11 cellular contexts compared by ENCODE assay signal in the genomic region with DNA sequence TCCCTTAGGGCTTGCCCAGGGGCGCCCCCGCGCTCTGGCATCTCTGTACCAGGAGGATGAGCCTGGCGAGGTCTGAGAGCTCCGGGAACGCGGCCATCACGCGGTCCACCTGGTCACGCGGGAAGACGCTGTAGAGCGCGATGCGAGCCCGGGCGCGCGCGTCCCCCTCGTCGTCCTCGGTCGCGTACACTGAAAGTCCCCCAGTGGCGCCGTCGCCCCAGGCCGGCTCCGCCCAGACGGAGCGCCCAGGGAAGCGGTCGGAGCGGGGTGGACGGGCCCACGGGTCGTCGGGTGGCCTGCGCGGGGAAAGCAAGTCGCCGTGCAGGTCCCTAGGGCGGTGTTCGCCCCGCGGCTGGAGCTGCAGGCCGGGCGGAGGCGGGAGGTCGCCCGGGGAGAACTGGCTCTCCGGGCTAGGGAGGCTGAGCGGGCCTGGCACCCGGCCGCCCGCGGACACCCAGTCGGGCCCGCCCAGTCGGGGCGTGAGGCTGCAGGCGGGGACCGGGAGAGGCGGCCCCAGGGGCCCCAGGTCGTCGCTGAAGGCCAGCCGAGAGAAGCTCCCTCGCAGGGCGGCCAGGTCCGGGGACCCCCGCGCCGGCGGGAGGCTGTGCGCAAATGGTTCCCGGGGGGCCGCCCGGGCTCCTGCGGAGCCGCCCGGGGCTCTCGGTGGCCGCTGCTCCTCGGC. TPM values are rescaled to one million over a fixed set of nuclear protein-coding genes. Genes with fewer than 3 reads are reported as not detected.
A peak's percentile ranks its signal among the peaks of the same experiment; 100 is the strongest.
DNase-seq lines count a peak whose midpoint lies in the region; ATAC-seq, FAIRE-seq and TF ChIP-seq lines count a peak whose summit lies in the region.
"Had no signal": no experiment of that assay in that cellular context is flagged by ENCODE, and none has a peak within 500 bp of the region (broad histone marks: within the 10 kb centered on the region; RNA-seq: fewer than 3 reads in every experiment).

No MANE protein-coding gene starts in this region.

- H3K4me3 ChIP-seq in AG09309 (ENCODE audit: control insufficient read depth, low read depth, low read length): peak overlapping the region; percentile 13; the same call in 1 of the 2 replicates
- peak overlapping the region; percentile 11 to 20; a peak in 3 of 4 replicates for H3K4me3 ChIP-seq in Panc1 (ENCODE audit: low read depth in 2 of 2, low read length in 2 of 2)
- peak overlapping the region; percentile 63 for H3K4me3 ChIP-seq in osteoblast (ENCODE audit: insufficient read depth, low read length)

- H4K20me1 ChIP-seq in osteoblast (ENCODE audit: insufficient read depth, low read length): no peaks in the 10 kb centered on the region

- H3K9me3 Mint-ChIP-seq in glutamatergic neuron (ENCODE audit: unreplicated experiment): peaks cover 10% of the 10 kb centered on the region
- H3K9me3 Mint-ChIP-seq: IgD-negative memory B cell had no signal

- H3K4me1 Mint-ChIP-seq in glutamatergic neuron (ENCODE audit: low read depth, unreplicated experiment): no peaks in the 10 kb centered on the region
- H3K4me1 Mint-ChIP-seq: IgD-negative memory B cell had no signal

- no peak overlapping the region for H3K27ac ChIP-seq in Panc1 (ENCODE audit: low read length)
- no peak overlapping the region for H3K27ac ChIP-seq in osteoblast (ENCODE audit: low read depth, low read length)

- H3K27me3 Mint-ChIP-seq in glutamatergic neuron (ENCODE audit: unreplicated experiment): peaks cover 17% of the 10 kb centered on the region
- H3K27me3 Mint-ChIP-seq: IgD-negative memory B cell had no signal

- no TSS peak for BruUV-seq in Panc1 (replicated peaks; lab: Mats Ljungman, UMichigan)

- in situ Hi-C loops in Panc1 (cut with HindIII; ENCODE audit: low pct_unique_long_range_greater_than_20kb, low sequenced_read_pairs): no loop called here

- H2AFZ ChIP-seq in osteoblast (ENCODE audit: low read length): peak overlapping the region; percentile 32

- H3K4me3 Mint-ChIP-seq in glutamatergic neuron (ENCODE audit: unreplicated experiment): peak overlapping the region; percentile 61
- H3K4me3 Mint-ChIP-seq: IgD-negative memory B cell had no signal

- CTCF ChIA-PET in Panc1 (lab: Charles Lee): no interaction called here

- H3K27ac Mint-ChIP-seq in glutamatergic neuron (ENCODE audit: unreplicated experiment): no peak overlapping the region

- H3K9me3 ChIP-seq in Panc1 (ENCODE audit: control insufficient read depth, insufficient read depth, low read depth, low read length) (no peaks in the 10 kb centered on the region), osteoblast (ENCODE audit: low read depth, low read length) (no peaks in the 10 kb centered on the region)

- DNase-seq in AG09309 (ENCODE audit: low read depth) (no peak), Panc1 (ENCODE audit: low read depth, low spot score) (no peak), glutamatergic neuron (peak; percentile 43), osteoblast (ENCODE audit: insufficient read length, low spot score, missing footprints) (peak; percentile 94), cerebellar nuclear complex (lab: John Stamatoyannopoulos, UW) (no peak), KG1 (lab: John Stamatoyannopoulos, UW) (no peak), GM19239 (ENCODE audit: insufficient read length, low spot score) (no peak), NCI-H1048 (lab: John Stamatoyannopoulos, UW) (no peak)
- DNase-seq: kidney glomerular epithelial cell had no signal

- peak overlapping the region; percentile 73 for H3K4me2 ChIP-seq in osteoblast (ENCODE audit: insufficient read depth, low read length)

- H3K4me1 ChIP-seq in Panc1 (ENCODE audit: control insufficient read depth, insufficient read depth, low read length): peaks cover 11% of the 10 kb centered on the region; the same call in 1 of the 2 replicates
- H3K4me1 ChIP-seq in osteoblast (ENCODE audit: insufficient read depth, low read length): peaks cover 19% of the 10 kb centered on the region

- no peaks in the 10 kb centered on the region for H3K27me3 ChIP-seq in Panc1 (ENCODE audit: control insufficient read depth, insufficient read depth, low read length)
- peaks cover 19% of the 10 kb centered on the region for H3K27me3 ChIP-seq in osteoblast (ENCODE audit: insufficient read depth, low read length)

- intact Hi-C loops in Panc1 (cut with micrococcal nuclease; ENCODE audit: unreplicated experiment): no loop called here

- POLR2A ChIA-PET in Panc1 (lab: Charles Lee): no interaction called here

- FAIRE-seq in GM19239 (lab: Jason Lieb, UNC): no peak
- FAIRE-seq: TTC549 had no signal

- H3K79me2 ChIP-seq in osteoblast (ENCODE audit: insufficient read depth, low read length): no peaks in the 10 kb centered on the region

- TF ChIP-seq CTCF in AG09309 (IDR thresholded peaks at IDR 0.05; ENCODE audit: control insufficient read depth, insufficient read depth, low read depth, low read length, missing control alignments) (no peak), Panc1 (IDR thresholded peaks at IDR 0.05) (no peak), glutamatergic neuron (IDR thresholded peaks at IDR 0.05; ENCODE audit: partially characterized antibody, unreplicated experiment) (no peak), osteoblast (IDR thresholded peaks at IDR 0.05; ENCODE audit: extremely low read depth, low read depth, low read length) (no peak)

- H3K36me3 Mint-ChIP-seq in glutamatergic neuron (ENCODE audit: unreplicated experiment): no peaks in the 10 kb centered on the region

- no peaks in the 10 kb centered on the region for H3K36me3 ChIP-seq in Panc1 (ENCODE audit: control insufficient read depth, insufficient read depth, low read length)
- no peaks in the 10 kb centered on the region for H3K36me3 ChIP-seq in osteoblast (ENCODE audit: insufficient read depth, low read length)

- peak; percentile 32; the same call in 1 of the 2 replicates for ATAC-seq in Panc1

RNA-seq across cellular contexts. Expression of a gene that starts 34.0 kb away (rescaled TPM):
- 0.26 TPM for total RNA-seq in Panc1 (2021; ENCODE audit: unreplicated experiment)
- not detected for polyA plus RNA-seq in Panc1 (2012; ENCODE audit: insufficient read length)
- 48.7 TPM for total RNA-seq in glutamatergic neuron (ENCODE audit: unreplicated experiment)
- total RNA-seq in osteoblast: under 0.01 and 0.29 TPM in 2 replicates

RNA-seq across cellular contexts. Expression of a gene that starts 50.8 kb away (rescaled TPM):
- 1.1 TPM for total RNA-seq in Panc1 (2021; ENCODE audit: unreplicated experiment)
- polyA plus RNA-seq in Panc1 (2012; ENCODE audit: insufficient read length): not detected
- 1.3 TPM for total RNA-seq in glutamatergic neuron (ENCODE audit: unreplicated experiment)
- 3.5 and 3.6 TPM in 2 replicates for total RNA-seq in osteoblast

Comparison
In these comparisons a context has a peak if more than half of its experiments do, and no peak if none do; other contexts are left out.
1. DNase-seq: peak in glutamatergic neuron (single experiment) and osteoblast (single experiment); none in AG09309 (single experiment), Panc1 (single experiment), cerebellar nuclear complex (0 of 2), KG1 (single experiment), GM19239 (single experiment) and NCI-H1048 (single experiment).
2. H3K4me3 ChIP-seq: peak in every context shown above with its lines; median percentile 63 in osteoblast; 16 in Panc1; 13 in AG09309.
3. RNA of a gene that starts 34.0 kb away (total RNA-seq): 48.7 TPM in glutamatergic neuron (single experiment); 0.26 TPM in Panc1 (single experiment) and under 0.01 to 0.29 TPM in osteoblast; every median in the first group is over 10 times any median in the second.